In the genomic region with DNA sequence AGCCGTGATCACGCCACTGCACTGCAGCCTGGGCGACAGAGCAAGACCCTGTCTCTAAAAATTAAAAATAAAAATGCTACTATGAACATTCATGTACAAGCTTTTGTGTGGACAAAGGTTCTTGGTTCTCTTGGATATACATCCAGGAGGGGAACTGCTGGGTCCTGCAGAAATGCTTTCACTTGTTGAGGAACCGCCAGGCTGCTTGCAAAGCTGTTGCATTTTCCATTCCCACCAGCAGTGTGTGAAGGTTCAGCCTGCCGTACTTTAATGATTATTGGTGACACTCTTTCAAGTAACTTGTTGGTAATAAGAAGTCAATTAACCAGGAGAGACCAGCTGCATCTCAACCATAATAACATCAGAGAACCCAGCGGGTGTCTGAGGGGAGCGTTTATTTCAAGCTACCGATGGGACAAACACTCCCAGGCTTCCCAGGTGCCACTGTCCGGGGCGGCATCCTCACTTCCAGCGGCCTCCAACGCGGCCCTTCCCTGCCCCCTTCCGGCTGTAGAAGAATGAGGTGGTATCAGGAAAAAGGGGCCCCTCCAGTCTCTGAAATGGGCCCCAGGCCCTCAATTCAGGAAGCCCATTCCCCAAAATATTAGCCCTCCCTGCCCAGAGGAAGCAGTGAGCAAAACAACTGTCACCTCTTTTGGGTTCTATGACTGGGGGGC, we compare ENCODE assay signal across 1 cellular context.
TF ChIP-seq lines count a peak whose summit lies in the region.

No MANE protein-coding gene starts in this region.

TF ChIP-seq in IMR-90, 13 proteins besides CTCF, POLR2A, EP300 and RAD21:
- TF ChIP-seq NFE2L2 (IDR thresholded peaks at IDR 0.05; ENCODE audit: low read depth, low read length) = no peak
- TF ChIP-seq MAZ (IDR thresholded peaks at IDR 0.05; ENCODE audit: borderline replicate concordance, low read depth, low read length) = no peak
- no peak for TF ChIP-seq MXI1 (IDR thresholded peaks at IDR 0.05; ENCODE audit: borderline replicate concordance, low read depth, low read length)
- no peak for TF ChIP-seq FOS (IDR thresholded peaks at IDR 0.05; ENCODE audit: low read depth, low read length)
- TF ChIP-seq, protein P1, sequence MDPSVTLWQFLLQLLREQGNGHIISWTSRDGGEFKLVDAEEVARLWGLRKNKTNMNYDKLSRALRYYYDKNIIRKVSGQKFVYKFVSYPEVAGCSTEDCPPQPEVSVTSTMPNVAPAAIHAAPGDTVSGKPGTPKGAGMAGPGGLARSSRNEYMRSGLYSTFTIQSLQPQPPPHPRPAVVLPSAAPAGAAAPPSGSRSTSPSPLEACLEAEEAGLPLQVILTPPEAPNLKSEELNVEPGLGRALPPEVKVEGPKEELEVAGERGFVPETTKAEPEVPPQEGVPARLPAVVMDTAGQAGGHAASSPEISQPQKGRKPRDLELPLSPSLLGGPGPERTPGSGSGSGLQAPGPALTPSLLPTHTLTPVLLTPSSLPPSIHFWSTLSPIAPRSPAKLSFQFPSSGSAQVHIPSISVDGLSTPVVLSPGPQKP (IDR thresholded peaks at IDR 0.05; ENCODE audit: borderline replicate concordance, low read depth, low read length) = no peak
- TF ChIP-seq, protein P2, sequence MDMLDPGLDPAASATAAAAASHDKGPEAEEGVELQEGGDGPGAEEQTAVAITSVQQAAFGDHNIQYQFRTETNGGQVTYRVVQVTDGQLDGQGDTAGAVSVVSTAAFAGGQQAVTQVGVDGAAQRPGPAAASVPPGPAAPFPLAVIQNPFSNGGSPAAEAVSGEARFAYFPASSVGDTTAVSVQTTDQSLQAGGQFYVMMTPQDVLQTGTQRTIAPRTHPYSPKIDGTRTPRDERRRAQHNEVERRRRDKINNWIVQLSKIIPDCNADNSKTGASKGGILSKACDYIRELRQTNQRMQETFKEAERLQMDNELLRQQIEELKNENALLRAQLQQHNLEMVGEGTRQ (IDR thresholded peaks at IDR 0.05; ENCODE audit: low read depth, low read length) = no peak
- TF ChIP-seq MAFK (IDR thresholded peaks at IDR 0.05; ENCODE audit: low read depth, low read length) = no peak
- TF ChIP-seq SMC3 (IDR thresholded peaks at IDR 0.05; ENCODE audit: low read depth, low read length) = no peak
TF ChIP-seq in IMR-90: peak in this region for 0.
